18 cellular contexts compared by ENCODE assay signal in genomic region chr1:31872658-31873636, GRCh38. TPM values are rescaled to one million over a fixed set of nuclear protein-coding genes. Genes with fewer than 3 reads are reported as not detected.
DNase-seq lines count a peak whose midpoint lies in the region; ATAC-seq lines count a peak whose summit lies in the region.
"Had no signal": no experiment of that assay in that cellular context is flagged by ENCODE, and none has a peak within 500 bp of the region (broad histone marks: within the 10 kb centered on the region; RNA-seq: fewer than 3 reads in every experiment).

No MANE protein-coding gene starts in this region.

- peak overlapping the region; percentile 35 to 97 (median 84) for H3K27ac Mint-ChIP-seq in CD8-positive, alpha-beta memory T cell
- peak overlapping the region; percentile 76 for H3K27ac Mint-ChIP-seq in activated CD4-positive, alpha-beta memory T cell treated with anti-CD3 and anti-CD28 coated beads, Interleukin-2, amount 10 ng/mL, durations not matched to agents 7 days and 5 days
- H3K27ac Mint-ChIP-seq: dendritic cell treated with granulocyte-macrophage colony-stimulating factor and Interleukin-4, amounts not matched to agents 40 ng/mL and 50 ng/mL, for 4 days had no signal

- H2BK120ac ChIP-seq in mesendoderm (ENCODE audit: low read depth, low read length): no peak overlapping the region

- no peak overlapping the region for H4K8ac ChIP-seq in mesendoderm (ENCODE audit: low read depth, low read length)

- CTCF ChIA-PET in CD8-positive, alpha-beta memory T cell (lab: Charles Lee): interaction anchor here (1.0 to 1.8 kb wide), 5 partner anchors 18 to 91 kb away, joined by 3 to 6 read pairs (median 4); no protein-coding TSS in a partner anchor
- CTCF ChIA-PET in activated CD4-positive, alpha-beta memory T cell treated with anti-CD3 and anti-CD28 coated beads, Interleukin-2, amount 10 ng/mL, durations not matched to agents 7 days and 5 days (lab: Charles Lee): interaction anchor here (0.6 kb wide), 1 partner anchor 89 kb away, joined by 3 read pairs; no protein-coding TSS in a partner anchor

- no CpG with 5 or more reads among the region's 7 CpGs for WGBS in mesendoderm (ENCODE audit: extremely low coverage, insufficient coverage, low lambda C conversion rate)

- no peak overlapping the region for H3K23ac ChIP-seq in mesendoderm (ENCODE audit: low read length)

- H3K4me3 ChIP-seq in CD8-positive, alpha-beta memory T cell (ENCODE audit: low read length): peak overlapping the region; percentile 11
- H3K4me3 ChIP-seq in Jurkat, Clone E6-1 (ENCODE audit: low read length): no peak overlapping the region
- H3K4me3 ChIP-seq in mesendoderm (ENCODE audit: low read length): no peak overlapping the region

- H4K5ac ChIP-seq in mesendoderm (ENCODE audit: low read length): no peak overlapping the region

- no peaks in the 10 kb centered on the region for H3K36me3 ChIP-seq in CD8-positive, alpha-beta memory T cell (ENCODE audit: insufficient read depth, low read length)
- no peaks in the 10 kb centered on the region for H3K36me3 ChIP-seq in mesendoderm (ENCODE audit: control insufficient read depth, insufficient read depth, low read length)
- H3K36me3 ChIP-seq: BE2C had no signal

- no peak overlapping the region for H3K18ac ChIP-seq in mesendoderm (ENCODE audit: low read length)

- H3K9me3 Mint-ChIP-seq in CD8-positive, alpha-beta memory T cell: peaks cover 0 to 4% (median 0%) of the 10 kb centered on the region in 5 donors
- peaks cover 2% of the 10 kb centered on the region for H3K9me3 Mint-ChIP-seq in activated CD4-positive, alpha-beta memory T cell treated with anti-CD3 and anti-CD28 coated beads, Interleukin-2, amount 10 ng/mL, durations not matched to agents 7 days and 5 days
- H3K9me3 Mint-ChIP-seq: dendritic cell treated with granulocyte-macrophage colony-stimulating factor and Interleukin-4, amounts not matched to agents 40 ng/mL and 50 ng/mL, for 4 days had no signal

- DNase-seq in CD8-positive, alpha-beta memory T cell: peak in 3 of 5 donors; percentile 10 to 63 (median 39)
- DNase-seq in Jurkat, Clone E6-1 (ENCODE audit: low read depth, low spot score): peak; percentile 92
- no peak for DNase-seq in activated CD4-positive, alpha-beta memory T cell treated with anti-CD3 and anti-CD28 coated beads, Interleukin-2, amount 10 ng/mL, durations not matched to agents 7 days and 5 days
- DNase-seq in mesendoderm: peak; percentile 21
- no peak for DNase-seq in Ammon's horn (ENCODE audit: low spot score)
- no peak for DNase-seq in activated effector memory CD4-positive, alpha-beta T cell treated with anti-CD3 and anti-CD28 coated beads, Interleukin-2, amount 50 U/mL, for 16 hours
- no peak for DNase-seq in T1000 (lab: John Stamatoyannopoulos, UW)
- DNase-seq: anterior cingulate cortex; BE2C; IMR-90; NCI-H1694 treated with DMSO at 0.1 percent for 48 hours; NCI-H524 treated with DMSO at 0.1 percent for 48 hours; stimulated activated CD4-positive, alpha-beta T cell treated with anti-CD3 and anti-CD28 coated beads, Interleukin-4, amount 100 ng/mL, for 24 hours had no signal

- H3K9ac ChIP-seq in mesendoderm (ENCODE audit: low read length): no peak overlapping the region

- no peak overlapping the region for H3K4ac ChIP-seq in mesendoderm (ENCODE audit: low read depth, low read length)

- no peak overlapping the region for H3K4me2 ChIP-seq in mesendoderm (ENCODE audit: low read length)

- POLR2A ChIA-PET in CD8-positive, alpha-beta memory T cell (lab: Charles Lee): interaction anchor here (0.6 to 0.7 kb wide), 5 partner anchors 24 to 228 kb away, joined by 3 to 6 read pairs (median 3); partner anchors contain the start of genes PEF1 and PTP4A2
- POLR2A ChIA-PET in activated CD4-positive, alpha-beta memory T cell treated with anti-CD3 and anti-CD28 coated beads, Interleukin-2, amount 10 ng/mL, durations not matched to agents 7 days and 5 days (lab: Charles Lee): interaction anchor here (1.2 kb wide), 1 partner anchor 14 kb away, joined by 3 read pairs; no protein-coding TSS in a partner anchor

- H3K4me1 Mint-ChIP-seq in CD8-positive, alpha-beta memory T cell: peaks cover 24 to 42% (median 30%) of the 10 kb centered on the region in 3 donors
- H3K4me1 Mint-ChIP-seq in activated CD4-positive, alpha-beta memory T cell treated with anti-CD3 and anti-CD28 coated beads, Interleukin-2, amount 10 ng/mL, durations not matched to agents 7 days and 5 days: peaks cover 12% of the 10 kb centered on the region

- no peaks in the 10 kb centered on the region for H3K9me3 ChIP-seq in CD8-positive, alpha-beta memory T cell (ENCODE audit: low read length)
- H3K9me3 ChIP-seq: BE2C had no signal

- H3K56ac ChIP-seq in mesendoderm (ENCODE audit: low read length): no peak overlapping the region

- peak overlapping the region; percentile 4 to 78 (median 68) for H3K4me3 Mint-ChIP-seq in CD8-positive, alpha-beta memory T cell
- H3K4me3 Mint-ChIP-seq in activated CD4-positive, alpha-beta memory T cell treated with anti-CD3 and anti-CD28 coated beads, Interleukin-2, amount 10 ng/mL, durations not matched to agents 7 days and 5 days: no peak overlapping the region
- H3K4me3 Mint-ChIP-seq: dendritic cell treated with granulocyte-macrophage colony-stimulating factor and Interleukin-4, amounts not matched to agents 40 ng/mL and 50 ng/mL, for 4 days had no signal

- no peak overlapping the region for H2AK5ac ChIP-seq in mesendoderm (ENCODE audit: low read length)

- no peaks in the 10 kb centered on the region for H3K27me3 Mint-ChIP-seq in CD8-positive, alpha-beta memory T cell
- H3K27me3 Mint-ChIP-seq in activated CD4-positive, alpha-beta memory T cell treated with anti-CD3 and anti-CD28 coated beads, Interleukin-2, amount 10 ng/mL, durations not matched to agents 7 days and 5 days: peaks cover 2% of the 10 kb centered on the region

- H3K79me2 ChIP-seq in mesendoderm (ENCODE audit: control insufficient read depth, insufficient read depth, low read length): no peaks in the 10 kb centered on the region

- no peak overlapping the region for H2BK15ac ChIP-seq in mesendoderm (replicated peaks; ENCODE audit: low read depth)

- peaks cover 0 to 4% (median 3%) of the 10 kb centered on the region in 3 donors for H3K36me3 Mint-ChIP-seq in CD8-positive, alpha-beta memory T cell
- peaks cover 4% of the 10 kb centered on the region for H3K36me3 Mint-ChIP-seq in activated CD4-positive, alpha-beta memory T cell treated with anti-CD3 and anti-CD28 coated beads, Interleukin-2, amount 10 ng/mL, durations not matched to agents 7 days and 5 days (ENCODE audit: low read depth)

- H3K4me1 ChIP-seq in CD8-positive, alpha-beta memory T cell (ENCODE audit: insufficient read depth, low read length): peaks cover 13% of the 10 kb centered on the region
- no peaks in the 10 kb centered on the region for H3K4me1 ChIP-seq in mesendoderm (ENCODE audit: control insufficient read depth, low read depth, low read length)
- H3K4me1 ChIP-seq: BE2C had no signal

- no peaks in the 10 kb centered on the region for H3K79me1 ChIP-seq in mesendoderm (ENCODE audit: low read length)

- H3K27ac ChIP-seq in CD8-positive, alpha-beta memory T cell (ENCODE audit: low read depth, low read length): peak overlapping the region; percentile 43
- no peak overlapping the region for H3K27ac ChIP-seq in mesendoderm (ENCODE audit: low read depth, low read length)

- ATAC-seq in HG02588 (IDR thresholded peaks at IDR 0.05; ENCODE audit: unreplicated experiment): no peak
- ATAC-seq: Panc1, sciatic nerve had no signal

- no peaks in the 10 kb centered on the region for H3K27me3 ChIP-seq in CD8-positive, alpha-beta memory T cell (ENCODE audit: insufficient read depth, low read length, poor library complexity, severe bottlenecking)
- no peaks in the 10 kb centered on the region for H3K27me3 ChIP-seq in mesendoderm (ENCODE audit: insufficient read depth, low read length, poor library complexity)
- H3K27me3 ChIP-seq: BE2C had no signal

- H2BK5ac ChIP-seq in mesendoderm (ENCODE audit: low read length): no peak overlapping the region

RNA-seq across cellular contexts. Expression of gene SPOCD1, which starts 57.1 kb away (rescaled TPM):
- total RNA-seq in CD8-positive, alpha-beta memory T cell: under 1 TPM in 1 of 2 experiments, not detected in 1; 0.18 TPM
- polyA plus RNA-seq in CD8-positive, alpha-beta memory T cell: not detected
- not detected for polyA plus RNA-seq in Jurkat, Clone E6-1 (2012; ENCODE audit: insufficient read depth, insufficient read length)
- total RNA-seq in activated CD4-positive, alpha-beta memory T cell treated with anti-CD3 and anti-CD28 coated beads, Interleukin-2, amount 10 ng/mL, durations not matched to agents 7 days and 5 days: under 1 TPM; 0.08 to 0.15 TPM
- 0.37 TPM for polyA plus RNA-seq in mesendoderm (2013, experiment 1 of 2)
- 0.35 TPM for polyA plus RNA-seq in mesendoderm (2013, experiment 2 of 2)
- total RNA-seq: activated CD8-positive, alpha-beta memory T cell treated with anti-CD3 and anti-CD28 coated beads for 36 hours had no signal

Comparison
In these comparisons a context has a peak if more than half of its experiments do, and no peak if none do; other contexts are left out.
1. DNase-seq: peak in CD8-positive, alpha-beta memory T cell (3 of 5), Jurkat, Clone E6-1 (single experiment) and mesendoderm (single experiment); none in activated CD4-positive, alpha-beta memory T cell treated with anti-CD3 and anti-CD28 coated beads, Interleukin-2, amount 10 ng/mL, durations not matched to agents 7 days and 5 days (single experiment), Ammon's horn (single experiment), activated effector memory CD4-positive, alpha-beta T cell treated with anti-CD3 and anti-CD28 coated beads, Interleukin-2, amount 50 U/mL, for 16 hours (single experiment) and T1000 (single experiment).